In genomic region chr11:72471005-72471898, GRCh38 we compare ENCODE assay signal across 8 cellular contexts. TPM values are rescaled to one million over a fixed set of nuclear protein-coding genes. Genes with fewer than 3 reads are reported as not detected.
DNase-seq lines count a peak whose midpoint lies in the region; ATAC-seq lines count a peak whose summit lies in the region.

No MANE protein-coding gene starts in this region.

- H3K4me3 Mint-ChIP-seq in activated CD4-positive, alpha-beta memory T cell treated with anti-CD3 and anti-CD28 coated beads, Interleukin-2, amount 10 ng/mL, durations not matched to agents 7 days and 5 days: no peak overlapping the region

- no peaks in the 10 kb centered on the region for H3K36me3 Mint-ChIP-seq in activated CD4-positive, alpha-beta memory T cell treated with anti-CD3 and anti-CD28 coated beads, Interleukin-2, amount 10 ng/mL, durations not matched to agents 7 days and 5 days (ENCODE audit: low read depth)

- no peaks in the 10 kb centered on the region for H3K36me3 ChIP-seq in effector memory CD4-positive, alpha-beta T cell (ENCODE audit: control insufficient read depth, insufficient read depth, low read length)
- H3K36me3 ChIP-seq in mesendoderm (ENCODE audit: control insufficient read depth, insufficient read depth, low read length): no peaks in the 10 kb centered on the region

- no peak overlapping the region for H3K18ac ChIP-seq in mesendoderm (ENCODE audit: low read length)

- no peaks in the 10 kb centered on the region for H3K4me1 ChIP-seq in effector memory CD4-positive, alpha-beta T cell (ENCODE audit: control insufficient read depth, insufficient read depth, low read length, poor library complexity, severe bottlenecking)
- no peaks in the 10 kb centered on the region for H3K4me1 ChIP-seq in mesendoderm (ENCODE audit: control insufficient read depth, low read depth, low read length)

- no peak overlapping the region for H4K5ac ChIP-seq in mesendoderm (ENCODE audit: low read length)

- DNase-seq in CD1c-positive myeloid dendritic cell (ENCODE audit: extremely low spot score) (peak; percentile 80), HPDE6-E6E7 (ENCODE audit: extremely low spot score) (peak; percentile 71), NCI-H82 (lab: John Stamatoyannopoulos, UW) (peak; percentile 90), mesendoderm (peak; percentile 90)
- peak; percentile 66 for DNase-seq in activated CD4-positive, alpha-beta memory T cell treated with anti-CD3 and anti-CD28 coated beads, Interleukin-2, amount 10 ng/mL, durations not matched to agents 7 days and 5 days
- DNase-seq in effector memory CD4-positive, alpha-beta T cell: peak; percentile 20 to 32 (median 22)
- peak; percentile 18 to 19 for DNase-seq in stimulated activated CD8-positive, alpha-beta memory T cell treated with anti-CD3 and anti-CD28 coated beads, Interleukin-15, amount 100 ng/mL, for 48 hours (ENCODE audit: low read depth in 2 of 2)

- H3K4me3 ChIP-seq in effector memory CD4-positive, alpha-beta T cell (ENCODE audit: insufficient read depth, low read depth, low read length, poor library complexity, severe bottlenecking): no peak overlapping the region
- H3K4me3 ChIP-seq in mesendoderm (ENCODE audit: low read length): no peak overlapping the region

- peaks cover 4% of the 10 kb centered on the region for H3K4me1 Mint-ChIP-seq in activated CD4-positive, alpha-beta memory T cell treated with anti-CD3 and anti-CD28 coated beads, Interleukin-2, amount 10 ng/mL, durations not matched to agents 7 days and 5 days

- POLR2A ChIA-PET in activated CD4-positive, alpha-beta memory T cell treated with anti-CD3 and anti-CD28 coated beads, Interleukin-2, amount 10 ng/mL, durations not matched to agents 7 days and 5 days (lab: Charles Lee): interaction anchor here (0.5 to 2.2 kb wide), 7 partner anchors 67 to 213 kb away, joined by 3 to 7 read pairs (median 3); no protein-coding TSS in a partner anchor

- no CpG with 5 or more reads among the region's 12 CpGs for WGBS in mesendoderm (ENCODE audit: extremely low coverage, insufficient coverage, low lambda C conversion rate)

- H3K27ac ChIP-seq in effector memory CD4-positive, alpha-beta T cell (ENCODE audit: insufficient read depth, low read length, poor library complexity, severe bottlenecking): no peak overlapping the region
- H3K27ac ChIP-seq in mesendoderm (ENCODE audit: low read depth, low read length): no peak overlapping the region

- no peak for ATAC-seq in GM18517 (IDR thresholded peaks at IDR 0.05; ENCODE audit: unreplicated experiment)

- peak overlapping the region; percentile 56 for H3K56ac ChIP-seq in mesendoderm (ENCODE audit: low read length)

- no peaks in the 10 kb centered on the region for H3K79me2 ChIP-seq in mesendoderm (ENCODE audit: control insufficient read depth, insufficient read depth, low read length)

- no peaks in the 10 kb centered on the region for H3K9me3 Mint-ChIP-seq in activated CD4-positive, alpha-beta memory T cell treated with anti-CD3 and anti-CD28 coated beads, Interleukin-2, amount 10 ng/mL, durations not matched to agents 7 days and 5 days

- no peaks in the 10 kb centered on the region for H3K9me3 ChIP-seq in effector memory CD4-positive, alpha-beta T cell (ENCODE audit: control insufficient read depth, low read length)

- peaks cover 57% of the 10 kb centered on the region for H3K27me3 Mint-ChIP-seq in activated CD4-positive, alpha-beta memory T cell treated with anti-CD3 and anti-CD28 coated beads, Interleukin-2, amount 10 ng/mL, durations not matched to agents 7 days and 5 days

- CTCF ChIA-PET in activated CD4-positive, alpha-beta memory T cell treated with anti-CD3 and anti-CD28 coated beads, Interleukin-2, amount 10 ng/mL, durations not matched to agents 7 days and 5 days (lab: Charles Lee): interaction anchor here (0.6 to 3.5 kb wide), 58 partner anchors 9 to 706 kb away, joined by 3 to 54 read pairs (median 6); partner anchors contain the start of gene CLPB

- H3K23ac ChIP-seq in mesendoderm (ENCODE audit: low read length): no peak overlapping the region

- H3K79me1 ChIP-seq in mesendoderm (ENCODE audit: low read length): no peaks in the 10 kb centered on the region

- no peak overlapping the region for H2BK5ac ChIP-seq in mesendoderm (ENCODE audit: low read length)

- no peak overlapping the region for H3K4ac ChIP-seq in mesendoderm (ENCODE audit: low read depth, low read length)

- H3K4me2 ChIP-seq in mesendoderm (ENCODE audit: low read length): no peak overlapping the region

- H4K8ac ChIP-seq in mesendoderm (ENCODE audit: low read depth, low read length): no peak overlapping the region

- H2AK5ac ChIP-seq in mesendoderm (ENCODE audit: low read length): no peak overlapping the region

- H3K27me3 ChIP-seq in effector memory CD4-positive, alpha-beta T cell (replicated peaks; ENCODE audit: control insufficient read depth, insufficient read depth, low read length, poor library complexity, severe bottlenecking): peaks cover 8% of the 10 kb centered on the region
- H3K27me3 ChIP-seq in mesendoderm (ENCODE audit: insufficient read depth, low read length, poor library complexity): no peaks in the 10 kb centered on the region

- H2BK15ac ChIP-seq in mesendoderm (replicated peaks; ENCODE audit: low read depth): no peak overlapping the region

- no peak overlapping the region for H3K27ac Mint-ChIP-seq in activated CD4-positive, alpha-beta memory T cell treated with anti-CD3 and anti-CD28 coated beads, Interleukin-2, amount 10 ng/mL, durations not matched to agents 7 days and 5 days

- no peak overlapping the region for H2BK120ac ChIP-seq in mesendoderm (ENCODE audit: low read depth, low read length)

- no peak overlapping the region for H3K9ac ChIP-seq in mesendoderm (ENCODE audit: low read length)

RNA-seq across cellular contexts. Expression of gene CLPB, which starts 36.9 kb away (rescaled TPM):
- total RNA-seq in activated CD4-positive, alpha-beta memory T cell treated with anti-CD3 and anti-CD28 coated beads, Interleukin-2, amount 10 ng/mL, durations not matched to agents 7 days and 5 days: 10 to 100 TPM; 17.8 to 18.4 TPM
- polyA plus RNA-seq in mesendoderm (2013, experiment 1 of 2): 11.2 TPM
- 10.5 TPM for polyA plus RNA-seq in mesendoderm (2013, experiment 2 of 2)

Comparison
In these comparisons a context has a peak if more than half of its experiments do, and no peak if none do; other contexts are left out.
1. DNase-seq: peak in every context shown above with its lines; median percentile 90 in NCI-H82; 90 in mesendoderm; 80 in CD1c-positive myeloid dendritic cell; 71 in HPDE6-E6E7; 66 in activated CD4-positive, alpha-beta memory T cell treated with anti-CD3 and anti-CD28 coated beads, Interleukin-2, amount 10 ng/mL, durations not matched to agents 7 days and 5 days; 22 in effector memory CD4-positive, alpha-beta T cell; 18 in stimulated activated CD8-positive, alpha-beta memory T cell treated with anti-CD3 and anti-CD28 coated beads, Interleukin-15, amount 100 ng/mL, for 48 hours.